25 cellular contexts compared by ENCODE assay signal in genomic region chr22:48804811-48805301, GRCh38.
"Had no signal": no experiment of that assay in that cellular context is flagged by ENCODE, and none has a peak within 500 bp of the region (broad histone marks: within the 10 kb centered on the region; RNA-seq: fewer than 3 reads in every experiment).

No MANE protein-coding gene starts in this region.

- ATAC-seq: activated CD4-positive, alpha-beta T cell treated with anti-CD3 and anti-CD28 coated beads for 36 hours; activated CD8-positive, alpha-beta memory T cell treated with anti-CD3 and anti-CD28 coated beads, Interleukin-2, amount 10 ng/mL, durations not matched to agents 7 days and 5 days; activated CD8-positive, alpha-beta T cell treated with anti-CD3 and anti-CD28 coated beads, Interleukin-2, amount 10 ng/mL, durations not matched to agents 7 days and 5 days; foreskin keratinocyte; left ventricle myocardium superior; pancreas; psoas muscle; stimulated activated naive B cell treated with anti-CD40 and anti-IgM and Interleukin-4, amounts not matched to agents 10 μg/mL and 1 μg/mL and 100 μg/mL, for 72 hours; T-cell had no signal

- H3K4me2 ChIP-seq: smooth muscle cell had no signal

- H3K9me3 ChIP-seq: adrenal gland, esophagus muscularis mucosa, pancreas, psoas muscle, sigmoid colon, stomach, tibial artery had no signal

- H3K36me3 ChIP-seq: adrenal gland, brain microvascular endothelial cell, esophagus muscularis mucosa, pancreas, sigmoid colon, stomach, tibial artery had no signal

- H3K27me3 ChIP-seq: brain microvascular endothelial cell, foreskin keratinocyte, pancreas, tibial artery had no signal

- FAIRE-seq: pancreas had no signal

- H3K27ac ChIP-seq: adrenal gland, brain microvascular endothelial cell, esophagus muscularis mucosa, foreskin keratinocyte, pancreas, psoas muscle, sigmoid colon, stomach, tibial artery had no signal

- H3K4me3 ChIP-seq: adrenal gland, esophagus muscularis mucosa, pancreas, psoas muscle, sigmoid colon, smooth muscle cell, stomach, tibial artery had no signal

- DNase-seq: activated B cell treated with CpG ODN at 0.5 μM for 24 hours; activated CD4-positive, alpha-beta T cell treated with anti-CD3 and anti-CD28 coated beads for 36 hours; activated CD8-positive, alpha-beta memory T cell treated with anti-CD3 and anti-CD28 coated beads, Interleukin-2, amount 10 ng/mL, durations not matched to agents 7 days and 5 days; activated CD8-positive, alpha-beta T cell treated with anti-CD3 and anti-CD28 coated beads, Interleukin-2, amount 10 ng/mL, durations not matched to agents 7 days and 5 days; activated naive CD4-positive, alpha-beta T cell treated with anti-CD3 and anti-CD28 coated beads for 36 hours; activated naive CD8-positive, alpha-beta T cell treated with anti-CD3 and anti-CD28 coated beads for 36 hours; activated T-cell treated with anti-CD3 and anti-CD28 coated beads, Interleukin-2, amount 50 U/mL, for 48 hours; adrenal gland; brain microvascular endothelial cell; foreskin keratinocyte; left ventricle myocardium superior; mammary epithelial cell; naive B cell; nephron progenitor cell; psoas muscle; sigmoid colon; stimulated activated CD4-positive, alpha-beta T cell treated with anti-CD3 and anti-CD28 coated beads, Interleukin-15, amount 100 ng/mL, for 24 hours; stimulated activated CD4-positive, alpha-beta T cell treated with anti-CD3 and anti-CD28 coated beads, Interleukin-2, amount 100 ng/mL, for 24 hours; stimulated activated naive B cell treated with anti-CD40 and anti-IgM and Interleukin-4, amounts not matched to agents 10 μg/mL and 1 μg/mL and 100 μg/mL, for 72 hours; stomach; T-cell; tibial artery had no signal

- H3K4me1 ChIP-seq: adrenal gland, esophagus muscularis mucosa, foreskin keratinocyte, pancreas, psoas muscle, stomach, tibial artery had no signal
